1 cellular context compared by ENCODE assay signal in the genomic region with DNA sequence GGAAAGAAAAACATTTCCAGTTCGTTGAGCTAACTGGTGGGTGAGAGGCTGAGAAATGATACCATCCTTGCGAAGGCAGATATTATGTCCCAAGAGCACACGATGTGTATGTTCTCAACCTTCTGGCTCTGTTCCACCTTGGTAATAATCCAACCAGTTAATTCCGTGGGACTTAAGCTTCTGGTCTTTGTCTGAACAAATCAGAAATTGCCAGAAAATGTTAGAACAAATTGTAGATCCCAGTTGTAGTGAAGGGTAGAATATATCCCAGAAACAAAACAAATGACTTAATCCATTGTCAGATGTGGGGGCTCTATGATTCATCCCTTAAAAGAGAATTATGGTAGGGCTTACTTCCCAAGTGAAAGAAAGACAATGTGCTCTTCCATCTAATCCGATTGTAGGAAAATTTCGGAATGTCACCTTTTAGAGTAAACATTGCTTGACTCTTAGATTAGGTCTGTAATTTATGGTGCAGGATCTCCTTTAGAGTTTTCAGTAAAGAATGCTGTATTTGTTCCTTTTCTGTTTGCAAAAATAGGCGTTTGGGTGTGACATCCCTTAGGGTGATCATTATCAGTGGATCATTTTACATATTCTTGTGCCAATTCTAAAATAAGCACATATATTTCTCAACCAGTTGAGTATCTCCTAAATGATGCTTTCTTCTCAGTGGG.
TF ChIP-seq lines count a peak whose summit lies in the region.

No MANE protein-coding gene starts in this region.

TF ChIP-seq in SK-N-SH treated with all-trans-retinoic acid at 6 μM for 48 hours, 23 proteins besides CTCF, POLR2A, EP300 and RAD21 (continued from another document):
- 0 out of 2 replicates have a peak, but pooled peaks have one; percentile 46 for TF ChIP-seq CSRNP3 (CRISPR knock-in tag; IDR thresholded peaks at IDR 0.05)
- no peak for TF ChIP-seq ARNTL (CRISPR knock-in tag; IDR thresholded peaks at IDR 0.05; ENCODE audit: borderline replicate concordance, low read depth)
- peak; percentile 97 for TF ChIP-seq PATZ1 (CRISPR knock-in tag; IDR thresholded peaks at IDR 0.05; ENCODE audit: borderline replicate concordance)
- TF ChIP-seq ZC3H10 (CRISPR knock-in tag; IDR thresholded peaks at IDR 0.05), result peak; percentile 89
